ENCODE assay signal across 8 cellular contexts in the genomic region with DNA sequence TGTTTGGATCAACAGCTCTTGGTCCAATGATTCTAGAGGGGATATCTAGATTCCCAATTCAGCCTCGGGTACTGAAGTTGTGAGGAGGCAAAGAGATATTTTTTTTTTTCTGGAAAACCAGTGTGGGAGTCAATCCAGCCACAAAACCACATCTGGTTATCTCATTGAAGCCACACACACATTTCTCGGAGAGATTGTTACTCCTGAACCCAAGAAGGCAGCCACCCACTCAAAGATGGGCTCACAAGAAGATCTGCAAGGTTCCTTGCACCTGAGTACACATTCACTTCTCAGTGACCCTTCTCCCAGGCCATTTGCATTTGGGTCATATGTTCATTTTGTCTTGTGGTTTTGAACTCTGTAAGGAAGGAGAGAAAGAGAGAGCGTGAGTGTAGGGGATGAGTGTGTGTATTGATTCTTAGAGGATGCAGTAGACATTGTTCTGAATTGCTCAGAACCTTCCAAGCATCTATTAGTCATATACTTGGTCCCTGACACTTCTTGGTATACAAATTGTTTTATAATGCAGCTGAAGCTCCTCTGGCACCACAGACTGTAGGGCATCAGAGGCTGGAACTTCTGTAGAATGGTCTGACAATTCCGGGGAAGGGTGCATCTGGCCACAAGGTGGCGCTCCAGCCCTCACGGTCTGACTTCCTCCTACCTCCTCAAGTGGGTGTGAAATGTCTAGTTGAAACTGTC. TPM values are rescaled to one million over a fixed set of nuclear protein-coding genes. Genes with fewer than 3 reads are reported as not detected.
A peak's percentile ranks its signal among the peaks of the same experiment; 100 is the strongest.
DNase-seq lines count a peak whose midpoint lies in the region; ATAC-seq, FAIRE-seq and TF ChIP-seq lines count a peak whose summit lies in the region.

No MANE protein-coding gene starts in this region.

- peak; percentile 82 for ATAC-seq in GM21447 (IDR thresholded peaks at IDR 0.05; ENCODE audit: unreplicated experiment)
- peak; percentile 88 for ATAC-seq in stimulated activated naive CD8-positive, alpha-beta T cell treated with anti-CD3 and anti-CD28 coated beads, Interleukin-15, Interleukin-2, amounts not matched to agents 100 U/mL and 50 U/mL, for 24 hours

- FAIRE-seq in D721Med (lab: Jason Lieb, UNC) = no peak

- TF ChIP-seq EP300 in Ishikawa (IDR thresholded peaks at IDR 0.05; ENCODE audit: borderline replicate concordance) = no peak

- H3K27me3 Mint-ChIP-seq in nephron progenitor cell (ENCODE audit: low read depth, poor library complexity) = peaks cover 21% of the 10 kb centered on the region

- no peaks in the 10 kb centered on the region for H3K27me3 ChIP-seq in Peyer's patch

- no peaks in the 10 kb centered on the region for H3K4me1 Mint-ChIP-seq in nephron progenitor cell

- H3K4me3 Mint-ChIP-seq in nephron progenitor cell = no peak overlapping the region

- no peak overlapping the region for H3K4me3 ChIP-seq in Peyer's patch

- H3K36me3 ChIP-seq in Peyer's patch = peaks cover 0 to 4% (median 0%) of the 10 kb centered on the region in 3 donors

- H3K36me3 Mint-ChIP-seq in nephron progenitor cell (ENCODE audit: low read depth) = no peaks in the 10 kb centered on the region

- no peak for DNase-seq in D721Med (ENCODE audit: insufficient read length, low spot score)
- DNase-seq in Peyer's patch = peak; percentile 73 to 94 (median 83)
- DNase-seq in activated T-cell treated with anti-CD3 and anti-CD28 coated beads, Interleukin-2, amount 50 U/mL, for 48 hours = peak; percentile 93 to 95
- peak; percentile 52 for DNase-seq in fibroblast of gingiva (ENCODE audit: low read depth)
- DNase-seq in nephron progenitor cell = peak; percentile 87
- DNase-seq in stimulated activated naive CD8-positive, alpha-beta T cell treated with anti-CD3 and anti-CD28 coated beads, Interleukin-15, Interleukin-2, amounts not matched to agents 100 U/mL and 50 U/mL, for 24 hours = peak; percentile 92

- H3K27ac ChIP-seq in Peyer's patch = no peak overlapping the region

- no peak overlapping the region for H3K27ac Mint-ChIP-seq in nephron progenitor cell

- TF ChIP-seq CTCF in D721Med (IDR thresholded peaks at IDR 0.05; ENCODE audit: insufficient read depth, missing control alignments) = peak; percentile 76
- TF ChIP-seq CTCF in Peyer's patch (IDR thresholded peaks at IDR 0.05) = peak; percentile 56 to 89 (median 72)
- TF ChIP-seq CTCF in nephron progenitor cell (IDR thresholded peaks at IDR 0.05) = peak; percentile 96

- no peaks in the 10 kb centered on the region for H3K4me1 ChIP-seq in Peyer's patch

- peak; percentile 86 for TF ChIP-seq RAD21 in Ishikawa (IDR thresholded peaks at IDR 0.05; ENCODE audit: low read depth)

- no peak for TF ChIP-seq POLR2A in Peyer's patch (IDR thresholded peaks at IDR 0.05)

- no peaks in the 10 kb centered on the region for H3K9me3 ChIP-seq in Peyer's patch

- H3K9me3 Mint-ChIP-seq in nephron progenitor cell = no peaks in the 10 kb centered on the region

TF ChIP-seq in Ishikawa, 13 proteins besides CTCF, POLR2A, EP300 and RAD21:
- TF ChIP-seq REST (IDR thresholded peaks at IDR 0.05; ENCODE audit: low read depth) = no peak
- TF ChIP-seq FOXM1 (IDR thresholded peaks at IDR 0.05; ENCODE audit: borderline replicate concordance, low read depth) = no peak
- TF ChIP-seq YY1 (IDR thresholded peaks at IDR 0.05; ENCODE audit: low read depth) = no peak
- TF ChIP-seq, protein P1, sequence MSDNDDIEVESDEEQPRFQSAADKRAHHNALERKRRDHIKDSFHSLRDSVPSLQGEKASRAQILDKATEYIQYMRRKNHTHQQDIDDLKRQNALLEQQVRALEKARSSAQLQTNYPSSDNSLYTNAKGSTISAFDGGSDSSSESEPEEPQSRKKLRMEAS (IDR thresholded peaks at IDR 0.05) = peak; percentile 22; the same call in 1 of the 2 replicates

RNA-seq across cellular contexts. Expression of gene TRA2B, which starts 39.3 kb away (rescaled TPM):
- 100 to 1,000 TPM; 117 to 217 (median 144) TPM for total RNA-seq in Peyer's patch
